20 cellular contexts compared by ENCODE assay signal in genomic region chr1:22921452-22922126, GRCh38. TPM values are rescaled to one million over a fixed set of nuclear protein-coding genes. Genes with fewer than 3 reads are reported as not detected.
"Had no signal": no experiment of that assay in that cellular context is flagged by ENCODE, and none has a peak within 500 bp of the region (broad histone marks: within the 10 kb centered on the region; RNA-seq: fewer than 3 reads in every experiment).

No MANE protein-coding gene starts in this region.

- H3K27ac Mint-ChIP-seq: activated CD4-positive, alpha-beta memory T cell treated with anti-CD3 and anti-CD28 coated beads for 36 hours; activated CD4-positive, alpha-beta T cell treated with anti-CD3 and anti-CD28 coated beads for 36 hours; activated naive CD8-positive, alpha-beta T cell; nephron progenitor cell; stimulated activated memory B cell treated with anti-CD40 and anti-IgM and Interleukin-4, amounts not matched to agents 10 μg/mL and 1 μg/mL and 100 μg/mL, for 72 hours; T-helper 2 cell treated with Interferon-gamma antibody and Interleukin-4, amounts not matched to agents 5 μg/mL and 100 μg/mL, for 36 hours; type B pancreatic cell had no signal

- H3K9me3 Mint-ChIP-seq: activated CD4-positive, alpha-beta memory T cell treated with anti-CD3 and anti-CD28 coated beads for 36 hours; stimulated activated memory B cell treated with anti-CD40 and anti-IgM and Interleukin-4, amounts not matched to agents 10 μg/mL and 1 μg/mL and 100 μg/mL, for 72 hours; T-helper 2 cell treated with Interferon-gamma antibody and Interleukin-4, amounts not matched to agents 5 μg/mL and 100 μg/mL, for 36 hours; type B pancreatic cell had no signal

- DNase-seq: activated CD4-positive, alpha-beta memory T cell treated with anti-CD3 and anti-CD28 coated beads for 36 hours; activated CD4-positive, alpha-beta T cell treated with anti-CD3 and anti-CD28 coated beads for 36 hours; caudate nucleus; dorsolateral prefrontal cortex; foreskin keratinocyte; kidney; nephron progenitor cell; sigmoid colon; stimulated activated CD4-positive, alpha-beta T cell treated with anti-CD3 and anti-CD28 coated beads, Interleukin-4, amount 100 ng/mL, for 4 hours; testis had no signal

- H3K4me3 Mint-ChIP-seq: activated CD4-positive, alpha-beta memory T cell treated with anti-CD3 and anti-CD28 coated beads for 36 hours; activated CD4-positive, alpha-beta T cell treated with anti-CD3 and anti-CD28 coated beads for 36 hours; activated naive CD8-positive, alpha-beta T cell; nephron progenitor cell; stimulated activated memory B cell treated with anti-CD40 and anti-IgM and Interleukin-4, amounts not matched to agents 10 μg/mL and 1 μg/mL and 100 μg/mL, for 72 hours; T-helper 2 cell treated with Interferon-gamma antibody and Interleukin-4, amounts not matched to agents 5 μg/mL and 100 μg/mL, for 36 hours; type B pancreatic cell had no signal

- H3K4me1 ChIP-seq: foreskin keratinocyte, sigmoid colon, testis had no signal

- ATAC-seq: activated CD4-positive, alpha-beta T cell treated with anti-CD3 and anti-CD28 coated beads for 36 hours; foreskin keratinocyte; stimulated activated memory B cell treated with anti-CD40 and anti-IgM and Interleukin-4, amounts not matched to agents 10 μg/mL and 1 μg/mL and 100 μg/mL, for 72 hours had no signal

- H3K4me1 Mint-ChIP-seq: activated CD4-positive, alpha-beta T cell treated with anti-CD3 and anti-CD28 coated beads for 36 hours; stimulated activated memory B cell treated with anti-CD40 and anti-IgM and Interleukin-4, amounts not matched to agents 10 μg/mL and 1 μg/mL and 100 μg/mL, for 72 hours had no signal

- H3K36me3 Mint-ChIP-seq: activated CD4-positive, alpha-beta memory T cell treated with anti-CD3 and anti-CD28 coated beads for 36 hours; activated naive CD8-positive, alpha-beta T cell; stimulated activated memory B cell treated with anti-CD40 and anti-IgM and Interleukin-4, amounts not matched to agents 10 μg/mL and 1 μg/mL and 100 μg/mL, for 72 hours; type B pancreatic cell had no signal

- H3K27ac ChIP-seq: dorsolateral prefrontal cortex, foreskin keratinocyte, sigmoid colon, testis had no signal

- H3K27me3 ChIP-seq: dorsolateral prefrontal cortex, sigmoid colon, testis had no signal

- H3K4me3 ChIP-seq: dorsolateral prefrontal cortex, sigmoid colon, testis had no signal

- H3K9me3 ChIP-seq: sigmoid colon, testis had no signal

- H3K36me3 ChIP-seq: sigmoid colon had no signal

RNA-seq across cellular contexts. Expression of gene LACTBL1, which starts 51.1 kb away (rescaled TPM):
- total RNA-seq: activated CD4-positive, alpha-beta memory T cell treated with anti-CD3 and anti-CD28 coated beads for 36 hours; activated CD4-positive, alpha-beta T cell treated with anti-CD3 and anti-CD28 coated beads for 36 hours; epithelial cell of proximal tubule; fibroblast of lung; foreskin keratinocyte; kidney; lower leg skin; osteoblast; pulmonary artery endothelial cell; sigmoid colon; SK-MEL-5 had no signal
- polyA plus RNA-seq: fibroblast of lung, foreskin keratinocyte, sigmoid colon had no signal
